1 cellular context compared by ENCODE assay signal in genomic region chr18:35240664-35241522, GRCh38.
A peak's percentile ranks its signal among the peaks of the same experiment; 100 is the strongest.
TF ChIP-seq lines count a peak whose summit lies in the region.

Gene ZNF397 (plus strand): TSS chr18:35241034. CDS start chr18:35242471, 1,437 bp downstream.

TF ChIP-seq in HepG2, 621 proteins besides CTCF, POLR2A, EP300 and RAD21 (continued from another document and continues in another):
- TF ChIP-seq, protein P1, sequence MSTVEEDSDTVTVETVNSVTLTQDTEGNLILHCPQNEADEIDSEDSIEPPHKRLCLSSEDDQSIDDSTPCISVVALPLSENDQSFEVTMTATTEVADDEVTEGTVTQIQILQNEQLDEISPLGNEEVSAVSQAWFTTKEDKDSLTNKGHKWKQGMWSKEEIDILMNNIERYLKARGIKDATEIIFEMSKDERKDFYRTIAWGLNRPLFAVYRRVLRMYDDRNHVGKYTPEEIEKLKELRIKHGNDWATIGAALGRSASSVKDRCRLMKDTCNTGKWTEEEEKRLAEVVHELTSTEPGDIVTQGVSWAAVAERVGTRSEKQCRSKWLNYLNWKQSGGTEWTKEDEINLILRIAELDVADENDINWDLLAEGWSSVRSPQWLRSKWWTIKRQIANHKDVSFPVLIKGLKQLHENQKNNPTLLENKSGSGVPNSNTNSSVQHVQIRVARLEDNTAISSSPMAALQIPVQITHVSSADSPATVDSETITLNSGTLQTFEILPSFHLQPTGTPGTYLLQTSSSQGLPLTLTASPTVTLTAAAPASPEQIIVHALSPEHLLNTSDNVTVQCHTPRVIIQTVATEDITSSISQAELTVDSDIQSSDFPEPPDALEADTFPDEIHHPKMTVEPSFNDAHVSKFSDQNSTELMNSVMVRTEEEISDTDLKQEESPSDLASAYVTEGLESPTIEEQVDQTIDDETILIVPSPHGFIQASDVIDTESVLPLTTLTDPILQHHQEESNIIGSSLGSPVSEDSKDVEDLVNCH (CRISPR knock-in tag; IDR thresholded peaks at IDR 0.05): no peak
- TF ChIP-seq PPARG (CRISPR knock-in tag; conservative IDR thresholded peaks at IDR 0.05) (no peak), ZSCAN20 (CRISPR knock-in tag; IDR thresholded peaks at IDR 0.05; ENCODE audit: borderline replicate concordance) (no peak), ZNF713 (CRISPR knock-in tag; IDR thresholded peaks at IDR 0.05) (no peak), IRF9 (CRISPR knock-in tag; IDR thresholded peaks at IDR 0.05; ENCODE audit: borderline replicate concordance) (0 out of 2 replicates have a peak, but pooled peaks have one; percentile 37), ZNF660 (CRISPR knock-in tag; IDR thresholded peaks at IDR 0.05; ENCODE audit: borderline replicate concordance, low read depth) (no peak), DPF2 (CRISPR knock-in tag; IDR thresholded peaks at IDR 0.05; ENCODE audit: borderline replicate concordance, low read depth) (no peak), ZNF512 (CRISPR knock-in tag; IDR thresholded peaks at IDR 0.05) (no peak), MIER2 (CRISPR knock-in tag; IDR thresholded peaks at IDR 0.05) (peak; percentile 50), U2AF2 (IDR thresholded peaks at IDR 0.05; ENCODE audit: low read depth, low read length) (no peak), TBX2 (CRISPR knock-in tag; IDR thresholded peaks at IDR 0.05; ENCODE audit: borderline replicate concordance) (peak; percentile 82), HIVEP1 (CRISPR knock-in tag; IDR thresholded peaks at IDR 0.05) (peak; percentile 73; the same call in 1 of the 2 replicates), RFXANK (CRISPR knock-in tag; IDR thresholded peaks at IDR 0.05) (0 out of 2 replicates have a peak, but pooled peaks have one; percentile 70), ISX (CRISPR knock-in tag; conservative IDR thresholded peaks at IDR 0.05) (0 out of 2 replicates have a peak, but pooled peaks have one; percentile 74), HES4 (CRISPR knock-in tag; IDR thresholded peaks at IDR 0.05; ENCODE audit: borderline replicate concordance) (peak; percentile 74; the same call in 1 of the 2 replicates), ZNF329 (CRISPR knock-in tag; IDR thresholded peaks at IDR 0.05; ENCODE audit: low read depth) (no peak), SRF (IDR thresholded peaks at IDR 0.05; ENCODE audit: low read depth, low read length) (no peak), ZNF607 (CRISPR knock-in tag; IDR thresholded peaks at IDR 0.05; ENCODE audit: borderline replicate concordance) (peak; percentile 61; the same call in 1 of the 2 replicates), HMG20B (CRISPR knock-in tag; conservative IDR thresholded peaks at IDR 0.05) (no peak), ZNF138 (CRISPR knock-in tag; IDR thresholded peaks at IDR 0.05; ENCODE audit: low read depth) (no peak), SP2 (CRISPR knock-in tag; IDR thresholded peaks at IDR 0.05) (peak; percentile 83), ZNF557 (CRISPR knock-in tag; IDR thresholded peaks at IDR 0.05) (peak; percentile 67; the same call in 1 of the 2 replicates), MXD4 (CRISPR knock-in tag; IDR thresholded peaks at IDR 0.05) (peak; percentile 73; the same call in 1 of the 2 replicates), ZNF639 (CRISPR knock-in tag; conservative IDR thresholded peaks at IDR 0.05) (peak; percentile 83), ZSCAN21 (CRISPR knock-in tag; IDR thresholded peaks at IDR 0.05; ENCODE audit: borderline replicate concordance) (no peak; the same call in 1 of the 2 replicates), ZNF776 (CRISPR knock-in tag; IDR thresholded peaks at IDR 0.05) (no peak), NFKBIZ (CRISPR knock-in tag; IDR thresholded peaks at IDR 0.05) (peak; percentile 52; the same call in 1 of the 2 replicates), MTF1 (CRISPR knock-in tag; IDR thresholded peaks at IDR 0.05) (no peak), IRF1 (CRISPR knock-in tag; IDR thresholded peaks at IDR 0.05; ENCODE audit: low read depth) (no peak), IKZF5 (CRISPR knock-in tag; IDR thresholded peaks at IDR 0.05) (peak; percentile 77), AGO1 (IDR thresholded peaks at IDR 0.05; ENCODE audit: low read depth, low read length, poor library complexity, severe bottlenecking) (peak; percentile 53), ZFX (CRISPR knock-in tag; IDR thresholded peaks at IDR 0.05; ENCODE audit: low read depth) (peak; percentile 92), SATB2 (CRISPR knock-in tag; IDR thresholded peaks at IDR 0.05) (no peak)
- TF ChIP-seq, protein P2, sequence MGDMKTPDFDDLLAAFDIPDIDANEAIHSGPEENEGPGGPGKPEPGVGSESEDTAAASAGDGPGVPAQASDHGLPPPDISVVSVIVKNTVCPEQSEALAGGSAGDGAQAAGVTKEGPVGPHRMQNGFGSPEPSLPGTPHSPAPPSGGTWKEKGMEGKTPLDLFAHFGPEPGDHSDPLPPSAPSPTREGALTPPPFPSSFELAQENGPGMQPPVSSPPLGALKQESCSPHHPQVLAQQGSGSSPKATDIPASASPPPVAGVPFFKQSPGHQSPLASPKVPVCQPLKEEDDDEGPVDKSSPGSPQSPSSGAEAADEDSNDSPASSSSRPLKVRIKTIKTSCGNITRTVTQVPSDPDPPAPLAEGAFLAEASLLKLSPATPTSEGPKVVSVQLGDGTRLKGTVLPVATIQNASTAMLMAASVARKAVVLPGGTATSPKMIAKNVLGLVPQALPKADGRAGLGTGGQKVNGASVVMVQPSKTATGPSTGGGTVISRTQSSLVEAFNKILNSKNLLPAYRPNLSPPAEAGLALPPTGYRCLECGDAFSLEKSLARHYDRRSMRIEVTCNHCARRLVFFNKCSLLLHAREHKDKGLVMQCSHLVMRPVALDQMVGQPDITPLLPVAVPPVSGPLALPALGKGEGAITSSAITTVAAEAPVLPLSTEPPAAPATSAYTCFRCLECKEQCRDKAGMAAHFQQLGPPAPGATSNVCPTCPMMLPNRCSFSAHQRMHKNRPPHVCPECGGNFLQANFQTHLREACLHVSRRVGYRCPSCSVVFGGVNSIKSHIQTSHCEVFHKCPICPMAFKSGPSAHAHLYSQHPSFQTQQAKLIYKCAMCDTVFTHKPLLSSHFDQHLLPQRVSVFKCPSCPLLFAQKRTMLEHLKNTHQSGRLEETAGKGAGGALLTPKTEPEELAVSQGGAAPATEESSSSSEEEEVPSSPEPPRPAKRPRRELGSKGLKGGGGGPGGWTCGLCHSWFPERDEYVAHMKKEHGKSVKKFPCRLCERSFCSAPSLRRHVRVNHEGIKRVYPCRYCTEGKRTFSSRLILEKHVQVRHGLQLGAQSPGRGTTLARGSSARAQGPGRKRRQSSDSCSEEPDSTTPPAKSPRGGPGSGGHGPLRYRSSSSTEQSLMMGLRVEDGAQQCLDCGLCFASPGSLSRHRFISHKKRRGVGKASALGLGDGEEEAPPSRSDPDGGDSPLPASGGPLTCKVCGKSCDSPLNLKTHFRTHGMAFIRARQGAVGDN (CRISPR knock-in tag; IDR thresholded peaks at IDR 0.05): peak; percentile 93
- TF ChIP-seq, protein P3, sequence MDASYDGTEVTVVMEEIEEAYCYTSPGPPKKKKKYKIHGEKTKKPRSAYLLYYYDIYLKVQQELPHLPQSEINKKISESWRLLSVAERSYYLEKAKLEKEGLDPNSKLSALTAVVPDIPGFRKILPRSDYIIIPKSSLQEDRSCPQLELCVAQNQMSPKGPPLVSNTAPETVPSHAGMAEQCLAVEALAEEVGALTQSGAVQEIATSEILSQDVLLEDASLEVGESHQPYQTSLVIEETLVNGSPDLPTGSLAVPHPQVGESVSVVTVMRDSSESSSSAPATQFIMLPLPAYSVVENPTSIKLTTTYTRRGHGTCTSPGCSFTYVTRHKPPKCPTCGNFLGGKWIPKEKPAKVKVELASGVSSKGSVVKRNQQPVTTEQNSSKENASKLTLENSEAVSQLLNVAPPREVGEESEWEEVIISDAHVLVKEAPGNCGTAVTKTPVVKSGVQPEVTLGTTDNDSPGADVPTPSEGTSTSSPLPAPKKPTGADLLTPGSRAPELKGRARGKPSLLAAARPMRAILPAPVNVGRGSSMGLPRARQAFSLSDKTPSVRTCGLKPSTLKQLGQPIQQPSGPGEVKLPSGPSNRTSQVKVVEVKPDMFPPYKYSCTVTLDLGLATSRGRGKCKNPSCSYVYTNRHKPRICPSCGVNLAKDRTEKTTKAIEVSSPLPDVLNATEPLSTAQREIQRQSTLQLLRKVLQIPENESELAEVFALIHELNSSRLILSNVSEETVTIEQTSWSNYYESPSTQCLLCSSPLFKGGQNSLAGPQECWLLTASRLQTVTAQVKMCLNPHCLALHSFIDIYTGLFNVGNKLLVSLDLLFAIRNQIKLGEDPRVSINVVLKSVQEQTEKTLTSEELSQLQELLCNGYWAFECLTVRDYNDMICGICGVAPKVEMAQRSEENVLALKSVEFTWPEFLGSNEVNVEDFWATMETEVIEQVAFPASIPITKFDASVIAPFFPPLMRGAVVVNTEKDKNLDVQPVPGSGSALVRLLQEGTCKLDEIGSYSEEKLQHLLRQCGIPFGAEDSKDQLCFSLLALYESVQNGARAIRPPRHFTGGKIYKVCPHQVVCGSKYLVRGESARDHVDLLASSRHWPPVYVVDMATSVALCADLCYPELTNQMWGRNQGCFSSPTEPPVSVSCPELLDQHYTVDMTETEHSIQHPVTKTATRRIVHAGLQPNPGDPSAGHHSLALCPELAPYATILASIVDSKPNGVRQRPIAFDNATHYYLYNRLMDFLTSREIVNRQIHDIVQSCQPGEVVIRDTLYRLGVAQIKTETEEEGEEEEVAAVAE (CRISPR knock-in tag; IDR thresholded peaks at IDR 0.05; ENCODE audit: borderline replicate concordance): peak; percentile 79; the same call in 1 of the 2 replicates
- TF ChIP-seq, protein P4, sequence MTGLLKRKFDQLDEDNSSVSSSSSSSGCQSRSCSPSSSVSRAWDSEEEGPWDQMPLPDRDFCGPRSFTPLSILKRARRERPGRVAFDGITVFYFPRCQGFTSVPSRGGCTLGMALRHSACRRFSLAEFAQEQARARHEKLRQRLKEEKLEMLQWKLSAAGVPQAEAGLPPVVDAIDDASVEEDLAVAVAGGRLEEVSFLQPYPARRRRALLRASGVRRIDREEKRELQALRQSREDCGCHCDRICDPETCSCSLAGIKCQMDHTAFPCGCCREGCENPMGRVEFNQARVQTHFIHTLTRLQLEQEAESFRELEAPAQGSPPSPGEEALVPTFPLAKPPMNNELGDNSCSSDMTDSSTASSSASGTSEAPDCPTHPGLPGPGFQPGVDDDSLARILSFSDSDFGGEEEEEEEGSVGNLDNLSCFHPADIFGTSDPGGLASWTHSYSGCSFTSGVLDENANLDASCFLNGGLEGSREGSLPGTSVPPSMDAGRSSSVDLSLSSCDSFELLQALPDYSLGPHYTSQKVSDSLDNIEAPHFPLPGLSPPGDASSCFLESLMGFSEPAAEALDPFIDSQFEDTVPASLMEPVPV (CRISPR knock-in tag; IDR thresholded peaks at IDR 0.05): peak; percentile 86; the same call in 1 of the 2 replicates
